In genomic region chr1:36553591-36554417, GRCh38 we compare ENCODE assay signal across 1 cellular context.
TF ChIP-seq lines count a peak whose summit lies in the region.

No MANE protein-coding gene starts in this region.

TF ChIP-seq in H1, 55 proteins besides CTCF, POLR2A, EP300 and RAD21 (continued from another document):
- TF ChIP-seq CHD7 (IDR thresholded peaks at IDR 0.05; ENCODE audit: insufficient replicate concordance, low read length) = no peak
